26 cellular contexts compared by ENCODE assay signal in the genomic region with DNA sequence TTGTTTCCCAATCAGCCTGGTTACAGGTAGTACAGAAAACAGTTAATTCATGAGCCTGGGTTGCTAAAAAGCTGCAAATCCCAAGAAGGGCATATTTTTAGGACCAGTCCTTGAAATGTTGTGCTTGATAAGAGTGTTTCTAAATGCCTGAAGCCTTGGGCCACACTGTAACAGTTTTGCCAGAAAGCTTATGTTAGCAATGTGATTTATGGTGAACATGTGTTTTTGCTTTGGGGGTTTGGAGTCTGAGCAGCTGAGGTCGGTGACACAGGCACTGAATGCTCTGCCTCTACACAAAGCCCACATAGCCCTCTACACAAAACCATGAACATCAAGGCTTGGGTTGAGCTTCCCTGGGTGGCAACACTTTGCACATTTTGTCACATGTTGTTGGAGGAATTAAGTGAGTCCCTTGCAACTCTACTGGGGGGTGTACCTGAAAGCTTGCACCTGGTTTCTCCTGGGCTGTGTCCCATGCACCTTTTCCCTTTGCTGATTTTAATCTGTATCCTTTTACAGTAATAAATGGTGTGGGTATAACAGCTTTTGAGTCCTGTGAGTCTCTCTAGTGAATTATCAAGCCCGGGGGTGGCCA. TPM values are rescaled to one million over a fixed set of nuclear protein-coding genes. Genes with fewer than 3 reads are reported as not detected.
DNase-seq lines count a peak whose midpoint lies in the region; ATAC-seq and TF ChIP-seq lines count a peak whose summit lies in the region.
"Had no signal": no experiment of that assay in that cellular context is flagged by ENCODE, and none has a peak within 500 bp of the region (broad histone marks: within the 10 kb centered on the region; RNA-seq: fewer than 3 reads in every experiment).

No MANE protein-coding gene starts in this region.

- H3K79me1 ChIP-seq in mesenchymal stem cell (replicated peaks; ENCODE audit: low read length, poor library complexity, severe bottlenecking): no peaks in the 10 kb centered on the region

- H3K18ac ChIP-seq in mesenchymal stem cell (ENCODE audit: low read depth in 1 of 2, low read length in 2 of 2): no peak overlapping the region

- H3K9ac ChIP-seq in mesenchymal stem cell (ENCODE audit: low read length): no peak overlapping the region
- H3K9ac ChIP-seq: BLaER1 had no signal

- H3K4ac ChIP-seq in mesenchymal stem cell (ENCODE audit: low read depth in 1 of 2, low read length in 2 of 2): no peak overlapping the region

- no peak overlapping the region for H3K4me3 ChIP-seq in HFF-Myc (replicated peaks; ENCODE audit: low read depth, low read length)
- no peak overlapping the region for H3K4me3 ChIP-seq in astrocyte of the spinal cord (ENCODE audit: low read depth, low read length)
- H3K4me3 ChIP-seq in mesenchymal stem cell (ENCODE audit: insufficient read depth in 1 of 2, low read depth in 1 of 2, low read length in 2 of 2): no peak overlapping the region
- H3K4me3 ChIP-seq: BLaER1, gastrocnemius medialis, left ventricle myocardium inferior, smooth muscle cell, transverse colon had no signal

- no peaks in the 10 kb centered on the region for H3K27me3 ChIP-seq in mesenchymal stem cell (ENCODE audit: control insufficient read depth in 1 of 2, insufficient read depth in 1 of 2, low read length in 2 of 2)
- H3K27me3 ChIP-seq: BLaER1, gastrocnemius medialis, transverse colon had no signal

- no CpG with 5 or more reads among the region's 2 CpGs for WGBS in mesenchymal stem cell

- DNase-seq in AG08395 (ENCODE audit: low spot score): peak; percentile 72
- peak; percentile 72 for DNase-seq in HFF-Myc (ENCODE audit: extremely low read depth, low read depth)
- peak; percentile 35 for DNase-seq in astrocyte of the spinal cord (ENCODE audit: low read depth, low spot score)
- DNase-seq in mesenchymal stem cell: peak; percentile 47
- no peak for DNase-seq in sciatic nerve (ENCODE audit: low spot score)
- no peak for DNase-seq in DMS153 treated with DMSO at 0.1 percent for 48 hours (lab: John Stamatoyannopoulos, UW; ENCODE audit: unreplicated experiment)
- no peak for DNase-seq in SHP77 treated with DMSO at 0.1 percent for 48 hours (lab: John Stamatoyannopoulos, UW)
- DNase-seq: activated CD4-positive, alpha-beta memory T cell treated with anti-CD3 and anti-CD28 coated beads for 36 hours; activated CD8-positive, alpha-beta memory T cell treated with anti-CD3 and anti-CD28 coated beads, Interleukin-2, amount 50 U/mL, for 4 hours; activated naive CD4-positive, alpha-beta T cell treated with anti-CD3 and anti-CD28 coated beads, Interleukin-2, amount 10 ng/mL, durations not matched to agents 7 days and 5 days; COR-L47; DMS79; effector CD8-positive, alpha-beta T cell; gastrocnemius medialis; left ventricle myocardium inferior; natural killer cell; NCI-H1105 treated with DMSO at 0.1 percent for 48 hours; NCI-H2029; NCI-H526; SIG-M5; stimulated activated CD4-positive, alpha-beta T cell treated with anti-CD3 and anti-CD28 coated beads, Interleukin-2, amount 100 ng/mL, for 24 hours; transverse colon had no signal

- H3K9me3 ChIP-seq in mesenchymal stem cell (ENCODE audit: control insufficient read depth, low read length): peaks cover 27% of the 10 kb centered on the region
- H3K9me3 ChIP-seq: gastrocnemius medialis had no signal

- H4K8ac ChIP-seq in mesenchymal stem cell (ENCODE audit: low read length): no peak overlapping the region

- no peak overlapping the region for H2BK5ac ChIP-seq in mesenchymal stem cell (ENCODE audit: low read depth, low read length, poor library complexity, severe bottlenecking)

- H3K36me3 ChIP-seq in mesenchymal stem cell (ENCODE audit: control insufficient read depth in 1 of 2, insufficient read depth in 2 of 2, low read depth in 1 of 2, low read length in 2 of 2): peaks cover 22 to 39% of the 10 kb centered on the region in 2 experiments

- H3K27ac ChIP-seq in mesenchymal stem cell (ENCODE audit: low read length, poor library complexity, severe bottlenecking): no peak overlapping the region
- H3K27ac ChIP-seq: BLaER1, gastrocnemius medialis, left ventricle myocardium inferior, transverse colon had no signal

- no peak overlapping the region for H2AFZ ChIP-seq in mesenchymal stem cell (ENCODE audit: low read depth, low read length)

- H2BK15ac ChIP-seq in mesenchymal stem cell (ENCODE audit: low read depth, poor library complexity, severe bottlenecking): no peak overlapping the region

- H2BK120ac ChIP-seq in mesenchymal stem cell (ENCODE audit: low read depth, low read length): no peak overlapping the region

- in situ Hi-C loops in astrocyte of the spinal cord (cut with HindIII; ENCODE audit: low sequenced_read_pairs): no loop called here

- no peak overlapping the region for H2AK5ac ChIP-seq in mesenchymal stem cell (ENCODE audit: low read length, severe bottlenecking)

- no peak overlapping the region for H2BK12ac ChIP-seq in mesenchymal stem cell (ENCODE audit: low read length in 2 of 2)

- H4K91ac ChIP-seq in mesenchymal stem cell (ENCODE audit: low read length): no peak overlapping the region

- no peaks in the 10 kb centered on the region for H3K4me1 ChIP-seq in mesenchymal stem cell (ENCODE audit: control insufficient read depth, insufficient read depth, low read depth, low read length)
- H3K4me1 ChIP-seq: BLaER1, gastrocnemius medialis, left ventricle myocardium inferior, transverse colon had no signal

- intact Hi-C loops in sciatic nerve (cut with DNase I): no loop called here

- TF ChIP-seq CTCF in HFF-Myc (IDR thresholded peaks at IDR 0.05; ENCODE audit: low read depth, low read length, missing control alignments): no peak
- no peak for TF ChIP-seq CTCF in astrocyte of the spinal cord (IDR thresholded peaks at IDR 0.05; ENCODE audit: low read depth, low read length)

- H3K4me2 ChIP-seq in mesenchymal stem cell (ENCODE audit: low read length, poor library complexity, severe bottlenecking): no peak overlapping the region
- H3K4me2 ChIP-seq: BLaER1, smooth muscle cell had no signal

- ATAC-seq in sciatic nerve: no peak
- no peak for ATAC-seq in HG02870 (IDR thresholded peaks at IDR 0.05; ENCODE audit: unreplicated experiment)
- ATAC-seq: activated CD4-positive, CD25-positive, alpha-beta regulatory T cell treated with anti-CD3 and anti-CD28 coated beads, Interleukin-2, amount 50 U/mL, for 24 hours; gastrocnemius medialis; natural killer cell had no signal

- H3K23ac ChIP-seq in mesenchymal stem cell (ENCODE audit: low read length in 2 of 2): no peak overlapping the region

- H3K14ac ChIP-seq in mesenchymal stem cell (ENCODE audit: low read length in 2 of 2): no peak overlapping the region

RNA-seq across cellular contexts. Expression of gene AHI1, which starts 22.2 kb away (rescaled TPM):
- polyA plus RNA-seq in mesenchymal stem cell (2013, experiment 1 of 2): 14.2 TPM
- polyA plus RNA-seq in mesenchymal stem cell (2013, experiment 2 of 2): 13.9 TPM
- total RNA-seq in sciatic nerve: 61.1 TPM

Comparison
In these comparisons a context has a peak if more than half of its experiments do, and no peak if none do; other contexts are left out.
1. DNase-seq: peak in AG08395 (single experiment), HFF-Myc (single experiment), astrocyte of the spinal cord (single experiment) and mesenchymal stem cell (single experiment); none in sciatic nerve (single experiment), DMS153 treated with DMSO at 0.1 percent for 48 hours (single experiment) and SHP77 treated with DMSO at 0.1 percent for 48 hours (single experiment).